6 cellular contexts compared by ENCODE assay signal in genomic region chr11:83427943-83428342, GRCh38.
"Had no signal": no experiment of that assay in that cellular context is flagged by ENCODE, and none has a peak within 500 bp of the region (broad histone marks: within the 10 kb centered on the region; RNA-seq: fewer than 3 reads in every experiment).

No MANE protein-coding gene starts in this region.

- ATAC-seq: HepG2, K562 had no signal

- H3K4me3 Mint-ChIP-seq: IgD-negative memory B cell had no signal

- H3K27ac Mint-ChIP-seq: IgD-negative memory B cell had no signal

- H3K4me1 Mint-ChIP-seq: IgD-negative memory B cell had no signal

- FAIRE-seq: HepG2, K562 had no signal

- H3K27ac ChIP-seq: HL-60 had no signal

- DNase-seq: IMR-90, KBM-7 had no signal

- H3K36me3 Mint-ChIP-seq: IgD-negative memory B cell had no signal

- H3K4me3 ChIP-seq: K562 had no signal

- H3K27me3 Mint-ChIP-seq: IgD-negative memory B cell had no signal
